8 cellular contexts compared by ENCODE assay signal in genomic region chr3:133578548-133579191, GRCh38. TPM values are rescaled to one million over a fixed set of nuclear protein-coding genes. Genes with fewer than 3 reads are reported as not detected.
A peak's percentile ranks its signal among the peaks of the same experiment; 100 is the strongest.
DNase-seq lines count a peak whose midpoint lies in the region; ATAC-seq and TF ChIP-seq lines count a peak whose summit lies in the region.

No MANE protein-coding gene starts in this region.

- no peaks in the 10 kb centered on the region for H3K79me1 ChIP-seq in mesenchymal stem cell (replicated peaks; ENCODE audit: low read length, poor library complexity, severe bottlenecking)

- H3K27me3 ChIP-seq in mesenchymal stem cell (ENCODE audit: control insufficient read depth in 1 of 2, insufficient read depth in 1 of 2, low read length in 2 of 2) = no peaks in the 10 kb centered on the region

- H3K9me3 ChIP-seq in mesenchymal stem cell (ENCODE audit: control insufficient read depth, low read length) = no peaks in the 10 kb centered on the region

- TF ChIP-seq CTCF in C4-2B (conservative IDR thresholded peaks at IDR 0.05) (peak; percentile 86), astrocyte of the cerebellum (IDR thresholded peaks at IDR 0.05; ENCODE audit: low read depth, low read length, missing control alignments) (peak; percentile 73)

- peaks cover 20 to 76% of the 10 kb centered on the region in 2 experiments for H3K36me3 ChIP-seq in mesenchymal stem cell (ENCODE audit: control insufficient read depth in 1 of 2, insufficient read depth in 2 of 2, low read depth in 1 of 2, low read length in 2 of 2)

- peak overlapping the region; percentile 49 for H2AK5ac ChIP-seq in mesenchymal stem cell (ENCODE audit: low read length, severe bottlenecking)

- H3K4ac ChIP-seq in mesenchymal stem cell (ENCODE audit: low read depth in 1 of 2, low read length in 2 of 2) = no peak overlapping the region

- in situ Hi-C loops in astrocyte of the cerebellum (cut with HindIII; ENCODE audit: low sequenced_read_pairs) = no loop called here

- no peak overlapping the region for H3K4me3 ChIP-seq in astrocyte of the cerebellum (ENCODE audit: low read depth, low read length)
- peak overlapping the region in 1 of 2 experiments; percentile 42 for H3K4me3 ChIP-seq in mesenchymal stem cell (ENCODE audit: insufficient read depth in 1 of 2, low read depth in 1 of 2, low read length in 2 of 2)

- H2BK15ac ChIP-seq in mesenchymal stem cell (ENCODE audit: low read depth, poor library complexity, severe bottlenecking) = no peak overlapping the region

- no peak overlapping the region for H3K18ac ChIP-seq in mesenchymal stem cell (ENCODE audit: low read depth in 1 of 2, low read length in 2 of 2)

- no peak overlapping the region for H2BK12ac ChIP-seq in mesenchymal stem cell (ENCODE audit: low read length in 2 of 2)

- H2BK5ac ChIP-seq in mesenchymal stem cell (ENCODE audit: low read depth, low read length, poor library complexity, severe bottlenecking) = no peak overlapping the region

- no peak for ATAC-seq in HG03108 (IDR thresholded peaks at IDR 0.05; ENCODE audit: unreplicated experiment)

- H3K4me2 ChIP-seq in mesenchymal stem cell (ENCODE audit: low read length, poor library complexity, severe bottlenecking) = peak overlapping the region; percentile 20

- H3K27ac ChIP-seq in C4-2B (no peak overlapping the region), mesenchymal stem cell (ENCODE audit: low read length, poor library complexity, severe bottlenecking) (no peak overlapping the region)

- no peak overlapping the region for H3K23ac ChIP-seq in mesenchymal stem cell (ENCODE audit: low read length in 2 of 2)

- H3K4me1 ChIP-seq in mesenchymal stem cell (ENCODE audit: control insufficient read depth, insufficient read depth, low read depth, low read length) = peaks cover 7% of the 10 kb centered on the region

- no peak overlapping the region for H3K14ac ChIP-seq in mesenchymal stem cell (ENCODE audit: low read length in 2 of 2)

- WGBS in mesenchymal stem cell = 75% methylated on average over 1 of the region's 1 CpG

- H2BK120ac ChIP-seq in mesenchymal stem cell (ENCODE audit: low read depth, low read length) = no peak overlapping the region

- DNase-seq in HT-29 (ENCODE audit: low spot score) (peak; percentile 71), astrocyte of the cerebellum (ENCODE audit: low read depth) (no peak), mesenchymal stem cell (peak; percentile 65), globus pallidus (ENCODE audit: low spot score) (no peak), epidermal melanocyte (ENCODE audit: insufficient read length, low spot score) (no peak), amygdala (lab: John Stamatoyannopoulos, UW) (no peak)

- H2AFZ ChIP-seq in mesenchymal stem cell (ENCODE audit: low read depth, low read length) = no peak overlapping the region

- H3K9ac ChIP-seq in mesenchymal stem cell (ENCODE audit: low read length) = peak overlapping the region; percentile 64

- H4K8ac ChIP-seq in mesenchymal stem cell (ENCODE audit: low read length) = no peak overlapping the region

- no peak overlapping the region for H4K91ac ChIP-seq in mesenchymal stem cell (ENCODE audit: low read length)

RNA-seq across cellular contexts. Expression of gene CDV3, which starts 5.2 kb away (rescaled TPM):
- total RNA-seq in HT-29 (2014; rRNA removed; shearing (Covaris generic)) = 73.9 and 79.6 TPM in 2 replicates
- polyA plus RNA-seq in mesenchymal stem cell (2013, experiment 1 of 2) = 149 TPM
- 153 TPM for polyA plus RNA-seq in mesenchymal stem cell (2013, experiment 2 of 2)

Comparison
In these comparisons a context has a peak if more than half of its experiments do, and no peak if none do; other contexts are left out.
1. DNase-seq: peak in HT-29 (single experiment) and mesenchymal stem cell (single experiment); none in astrocyte of the cerebellum (single experiment), globus pallidus (single experiment), epidermal melanocyte (single experiment) and amygdala (0 of 56).